Comparison of ENCODE assay signal across 18 cellular contexts in the genomic region with DNA sequence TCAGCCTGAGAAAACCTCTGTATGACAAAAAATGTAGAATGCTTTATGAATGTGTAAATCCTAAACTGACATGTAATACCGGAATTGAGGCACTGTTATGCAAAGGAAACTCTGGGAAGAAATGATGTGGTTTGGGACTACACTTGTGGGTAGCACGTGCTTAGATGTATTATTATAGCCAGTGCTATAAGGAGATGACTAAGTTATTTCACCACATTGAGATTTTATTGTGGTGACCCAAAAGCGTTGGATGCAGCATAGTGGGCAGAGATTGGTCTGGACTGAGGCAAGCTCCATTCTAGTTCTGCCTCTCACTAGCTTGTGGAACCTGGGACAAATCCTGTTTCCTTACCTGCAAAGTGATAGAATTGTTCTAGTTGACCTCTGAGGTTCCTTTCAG.
A peak's percentile ranks its signal among the peaks of the same experiment; 100 is the strongest.
DNase-seq lines count a peak whose midpoint lies in the region; ATAC-seq, FAIRE-seq and TF ChIP-seq lines count a peak whose summit lies in the region.
"Had no signal": no experiment of that assay in that cellular context is flagged by ENCODE, and none has a peak within 500 bp of the region (broad histone marks: within the 10 kb centered on the region; RNA-seq: fewer than 3 reads in every experiment).

No MANE protein-coding gene starts in this region.

- no peak for TF ChIP-seq CTCF in neural cell (IDR thresholded peaks at IDR 0.05; ENCODE audit: poor library complexity, severe bottlenecking)

- no peak for TF ChIP-seq RAD21 in neural cell (conservative IDR thresholded peaks at IDR 0.05)

- H3K27me3 Mint-ChIP-seq in activated CD4-positive, alpha-beta T cell treated with anti-CD3 and anti-CD28 coated beads for 36 hours = peaks cover 54% of the 10 kb centered on the region

- CTCF ChIA-PET in activated CD4-positive, alpha-beta T cell treated with anti-CD3 and anti-CD28 coated beads for 36 hours (lab: Charles Lee) = interaction anchor here (0.6 kb wide), 1 partner anchor 346 kb away, joined by 4 read pairs; no protein-coding TSS in a partner anchor

- peak overlapping the region; percentile 99 for H3K27ac ChIP-seq in neural cell (ENCODE audit: low read length)
- H3K27ac ChIP-seq: left lung, spleen, upper lobe of left lung had no signal

- H3K4me1 Mint-ChIP-seq in activated CD4-positive, alpha-beta T cell treated with anti-CD3 and anti-CD28 coated beads for 36 hours = peaks cover 7% of the 10 kb centered on the region

- no peaks in the 10 kb centered on the region for H3K36me3 Mint-ChIP-seq in activated CD4-positive, alpha-beta T cell treated with anti-CD3 and anti-CD28 coated beads for 36 hours (ENCODE audit: low read depth)
- H3K36me3 Mint-ChIP-seq: activated naive CD8-positive, alpha-beta T cell had no signal

- FAIRE-seq in GM12891 (lab: Jason Lieb, UNC) = no peak
- FAIRE-seq: A204.1 had no signal

- no peak for TF ChIP-seq EP300 in neural cell (conservative IDR thresholded peaks at IDR 0.05; ENCODE audit: poor library complexity, severe bottlenecking)

- peak; percentile 91 for ATAC-seq in activated CD4-positive, alpha-beta T cell treated with anti-CD3 and anti-CD28 coated beads for 36 hours
- no peak for ATAC-seq in GM21723 (IDR thresholded peaks at IDR 0.05; ENCODE audit: unreplicated experiment)
- ATAC-seq: activated CD8-positive, alpha-beta T cell treated with anti-CD3 and anti-CD28 coated beads for 36 hours; left lung had no signal

- no peak overlapping the region for H3K4me3 Mint-ChIP-seq in activated CD4-positive, alpha-beta T cell treated with anti-CD3 and anti-CD28 coated beads for 36 hours
- H3K4me3 Mint-ChIP-seq: activated CD8-positive, alpha-beta T cell treated with anti-CD3 and anti-CD28 coated beads for 36 hours; activated naive CD8-positive, alpha-beta T cell had no signal

- H3K79me2 ChIP-seq in neural cell (replicated peaks; ENCODE audit: insufficient read depth, low read length) = no peaks in the 10 kb centered on the region

- no peaks in the 10 kb centered on the region for H4K20me1 ChIP-seq in neural cell (ENCODE audit: insufficient read depth)

- peak; percentile 20 for DNase-seq in activated CD4-positive, alpha-beta T cell treated with anti-CD3 and anti-CD28 coated beads for 36 hours
- no peak for DNase-seq in activated CD4-positive, alpha-beta T cell treated with anti-CD3 and anti-CD28 coated beads for 1 hour
- DNase-seq in HS-5 (ENCODE audit: low read depth) = peak; percentile 97
- DNase-seq in brain pericyte (ENCODE audit: low read depth, low spot score) = peak; percentile 45
- DNase-seq in GM12891 (ENCODE audit: insufficient read length, low spot score) = no peak
- no peak for DNase-seq in NCI-H82 (lab: John Stamatoyannopoulos, UW)
- DNase-seq: activated CD8-positive, alpha-beta T cell treated with anti-CD3 and anti-CD28 coated beads for 36 hours; head of caudate nucleus; KBM-7; left lung; NCI-H2107; spleen; SW 1271; upper lobe of left lung had no signal

- TF ChIP-seq POLR2A in GM12891 (IDR thresholded peaks at IDR 0.05; ENCODE audit: low read depth, low read length) = no peak

- no peaks in the 10 kb centered on the region for H3K9me3 ChIP-seq in neural cell (ENCODE audit: low read length)
- H3K9me3 ChIP-seq: left lung, spleen, upper lobe of left lung had no signal

- H3K9me3 Mint-ChIP-seq in activated CD4-positive, alpha-beta T cell treated with anti-CD3 and anti-CD28 coated beads for 36 hours (ENCODE audit: low read depth) = no peaks in the 10 kb centered on the region
- H3K9me3 Mint-ChIP-seq: activated CD8-positive, alpha-beta T cell treated with anti-CD3 and anti-CD28 coated beads for 36 hours had no signal

- intact Hi-C loops in activated CD4-positive, alpha-beta T cell treated with anti-CD3 and anti-CD28 coated beads for 36 hours (cut with DNase I, micrococcal nuclease) = loop anchor here in 1 of 2 experiments (2.0 kb wide), 1 partner anchor 68 kb away; no protein-coding TSS in a partner anchor

- no peak overlapping the region for H2AFZ ChIP-seq in neural cell (ENCODE audit: low read depth, low read length)

- H3K9me2 ChIP-seq in neural cell (ENCODE audit: insufficient read depth, low read length) = no peaks in the 10 kb centered on the region

- H3K27me3 ChIP-seq in neural cell (ENCODE audit: insufficient read depth, low read depth, low read length) = no peaks in the 10 kb centered on the region
- H3K27me3 ChIP-seq: left lung, spleen, upper lobe of left lung had no signal

- no peak overlapping the region for H3K27ac Mint-ChIP-seq in activated CD4-positive, alpha-beta T cell treated with anti-CD3 and anti-CD28 coated beads for 36 hours
- H3K27ac Mint-ChIP-seq: activated CD8-positive, alpha-beta T cell treated with anti-CD3 and anti-CD28 coated beads for 36 hours; activated naive CD8-positive, alpha-beta T cell had no signal

- H3K9ac ChIP-seq in neural cell (ENCODE audit: low read length) = no peak overlapping the region

- no peaks in the 10 kb centered on the region for H3F3A ChIP-seq in neural cell (ENCODE audit: insufficient read depth, low read length, poor library complexity, severe bottlenecking)

- H3K36me3 ChIP-seq in neural cell (ENCODE audit: insufficient read depth, low read length) = no peaks in the 10 kb centered on the region
- H3K36me3 ChIP-seq: left lung, spleen, upper lobe of left lung had no signal

- POLR2A ChIA-PET in activated CD4-positive, alpha-beta T cell treated with anti-CD3 and anti-CD28 coated beads for 36 hours (lab: Charles Lee) = no interaction called here

- H3K4me2 ChIP-seq in neural cell (ENCODE audit: low read length) = no peak overlapping the region

- H3K4me3 ChIP-seq in neural cell (ENCODE audit: low read length) = no peak overlapping the region
- H3K4me3 ChIP-seq: left lung, spleen, upper lobe of left lung had no signal

TF ChIP-seq in neural cell, 6 proteins besides CTCF, POLR2A, EP300 and RAD21 (continues in another document):
- no peak for TF ChIP-seq MXI1 (conservative IDR thresholded peaks at IDR 0.05; ENCODE audit: poor library complexity, severe bottlenecking)
- TF ChIP-seq TAF1 (IDR thresholded peaks at IDR 0.05; ENCODE audit: low read depth) = no peak
- TF ChIP-seq SMC3 (conservative IDR thresholded peaks at IDR 0.05; ENCODE audit: poor library complexity) = no peak
- TF ChIP-seq, protein P1, sequence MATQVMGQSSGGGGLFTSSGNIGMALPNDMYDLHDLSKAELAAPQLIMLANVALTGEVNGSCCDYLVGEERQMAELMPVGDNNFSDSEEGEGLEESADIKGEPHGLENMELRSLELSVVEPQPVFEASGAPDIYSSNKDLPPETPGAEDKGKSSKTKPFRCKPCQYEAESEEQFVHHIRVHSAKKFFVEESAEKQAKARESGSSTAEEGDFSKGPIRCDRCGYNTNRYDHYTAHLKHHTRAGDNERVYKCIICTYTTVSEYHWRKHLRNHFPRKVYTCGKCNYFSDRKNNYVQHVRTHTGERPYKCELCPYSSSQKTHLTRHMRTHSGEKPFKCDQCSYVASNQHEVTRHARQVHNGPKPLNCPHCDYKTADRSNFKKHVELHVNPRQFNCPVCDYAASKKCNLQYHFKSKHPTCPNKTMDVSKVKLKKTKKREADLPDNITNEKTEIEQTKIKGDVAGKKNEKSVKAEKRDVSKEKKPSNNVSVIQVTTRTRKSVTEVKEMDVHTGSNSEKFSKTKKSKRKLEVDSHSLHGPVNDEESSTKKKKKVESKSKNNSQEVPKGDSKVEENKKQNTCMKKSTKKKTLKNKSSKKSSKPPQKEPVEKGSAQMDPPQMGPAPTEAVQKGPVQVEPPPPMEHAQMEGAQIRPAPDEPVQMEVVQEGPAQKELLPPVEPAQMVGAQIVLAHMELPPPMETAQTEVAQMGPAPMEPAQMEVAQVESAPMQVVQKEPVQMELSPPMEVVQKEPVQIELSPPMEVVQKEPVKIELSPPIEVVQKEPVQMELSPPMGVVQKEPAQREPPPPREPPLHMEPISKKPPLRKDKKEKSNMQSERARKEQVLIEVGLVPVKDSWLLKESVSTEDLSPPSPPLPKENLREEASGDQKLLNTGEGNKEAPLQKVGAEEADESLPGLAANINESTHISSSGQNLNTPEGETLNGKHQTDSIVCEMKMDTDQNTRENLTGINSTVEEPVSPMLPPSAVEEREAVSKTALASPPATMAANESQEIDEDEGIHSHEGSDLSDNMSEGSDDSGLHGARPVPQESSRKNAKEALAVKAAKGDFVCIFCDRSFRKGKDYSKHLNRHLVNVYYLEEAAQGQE (IDR thresholded peaks at IDR 0.05; ENCODE audit: borderline replicate concordance) = no peak
- no peak for TF ChIP-seq POLR2AphosphoS5 (IDR thresholded peaks at IDR 0.05)

TF ChIP-seq in GM12891, 5 proteins besides CTCF, POLR2A, EP300 and RAD21:
- TF ChIP-seq SPI1 (IDR thresholded peaks at IDR 0.05; ENCODE audit: low read depth, low read length) (no peak), TAF1 (IDR thresholded peaks at IDR 0.05; ENCODE audit: low read depth, low read length) (no peak), POLR2AphosphoS5 (IDR thresholded peaks at IDR 0.05; ENCODE audit: low read depth, low read length) (no peak), PAX5 (IDR thresholded peaks at IDR 0.05; ENCODE audit: insufficient read depth, low read length, severe bottlenecking) (no peak), POU2F2 (IDR thresholded peaks at IDR 0.05; ENCODE audit: low read depth, low read length) (no peak)

Comparison
In these comparisons a context has a peak if more than half of its experiments do, and no peak if none do; other contexts are left out.
1. DNase-seq: peak in activated CD4-positive, alpha-beta T cell treated with anti-CD3 and anti-CD28 coated beads for 36 hours (single experiment), HS-5 (single experiment) and brain pericyte (single experiment); none in activated CD4-positive, alpha-beta T cell treated with anti-CD3 and anti-CD28 coated beads for 1 hour (single experiment), GM12891 (single experiment) and NCI-H82 (single experiment).